In the genomic region with DNA sequence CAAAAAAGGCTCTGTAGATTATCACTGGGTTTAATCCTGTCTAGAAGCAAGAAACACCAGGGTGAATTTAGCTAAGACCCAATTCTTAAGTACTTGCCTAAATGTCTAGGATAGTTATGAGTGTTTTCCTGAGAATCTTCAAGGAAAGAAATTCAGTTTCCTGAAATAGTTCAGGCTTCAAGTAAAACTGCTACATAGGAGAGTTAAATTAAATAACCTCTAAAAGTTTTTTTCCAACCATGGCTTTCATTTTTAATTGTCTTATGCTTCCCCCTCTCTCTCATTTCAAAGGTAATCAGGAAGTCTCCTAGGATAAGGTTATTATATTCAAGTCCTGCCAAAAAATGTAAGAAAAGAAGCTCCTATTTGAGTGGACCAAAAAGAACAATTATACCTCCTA, we compare ENCODE assay signal across 17 cellular contexts.
"Had no signal": no experiment of that assay in that cellular context is flagged by ENCODE, and none has a peak within 500 bp of the region (broad histone marks: within the 10 kb centered on the region; RNA-seq: fewer than 3 reads in every experiment).

No MANE protein-coding gene starts in this region.

- H3K4me1 ChIP-seq: psoas muscle, right lobe of liver, testis had no signal

- H3K36me3 Mint-ChIP-seq: immature natural killer cell had no signal

- DNase-seq: activated CD4-positive, alpha-beta T cell treated with anti-CD3 and anti-CD28 coated beads, Interleukin-2, amount 50 U/mL, for 1 hour; activated CD4-positive, CD25-positive, alpha-beta regulatory T cell; activated gamma-delta T cell; activated T-cell treated with anti-CD3 and anti-CD28 coated beads for 4 hours; cerebellar nuclear complex; effector memory CD4-positive, alpha-beta T cell; foreskin melanocyte; immature natural killer cell; psoas muscle; right lobe of liver; stomach; testis; upper lobe of left lung had no signal

- H3K4me3 Mint-ChIP-seq: dendritic cell treated with granulocyte-macrophage colony-stimulating factor and Interleukin-4, amounts not matched to agents 40 ng/mL and 50 ng/mL, for 4 days; immature natural killer cell; neural crest cell had no signal

- H3K9me3 ChIP-seq: psoas muscle, right lobe of liver, stomach, testis, upper lobe of left lung had no signal

- H3K9me3 Mint-ChIP-seq: activated naive CD4-positive, alpha-beta T cell treated with anti-CD3 and anti-CD28 coated beads, Interleukin-2, amount 50 U/mL, for 72 hours; dendritic cell treated with granulocyte-macrophage colony-stimulating factor and Interleukin-4, amounts not matched to agents 40 ng/mL and 50 ng/mL, for 4 days; immature natural killer cell; neural crest cell had no signal

- H3K36me3 ChIP-seq: brain microvascular endothelial cell, right lobe of liver, stomach, upper lobe of left lung had no signal

- H3K4me1 Mint-ChIP-seq: neural crest cell had no signal

- H3K27ac Mint-ChIP-seq: dendritic cell treated with granulocyte-macrophage colony-stimulating factor and Interleukin-4, amounts not matched to agents 40 ng/mL and 50 ng/mL, for 4 days; immature natural killer cell had no signal

- H3K27me3 ChIP-seq: brain microvascular endothelial cell, right lobe of liver, stomach, testis, upper lobe of left lung had no signal

- H3K27ac ChIP-seq: brain microvascular endothelial cell, psoas muscle, right lobe of liver, stomach, testis, upper lobe of left lung had no signal

- H3K4me3 ChIP-seq: psoas muscle, right lobe of liver, stomach, testis, upper lobe of left lung had no signal
